ENCODE assay signal across 17 cellular contexts in the genomic region with DNA sequence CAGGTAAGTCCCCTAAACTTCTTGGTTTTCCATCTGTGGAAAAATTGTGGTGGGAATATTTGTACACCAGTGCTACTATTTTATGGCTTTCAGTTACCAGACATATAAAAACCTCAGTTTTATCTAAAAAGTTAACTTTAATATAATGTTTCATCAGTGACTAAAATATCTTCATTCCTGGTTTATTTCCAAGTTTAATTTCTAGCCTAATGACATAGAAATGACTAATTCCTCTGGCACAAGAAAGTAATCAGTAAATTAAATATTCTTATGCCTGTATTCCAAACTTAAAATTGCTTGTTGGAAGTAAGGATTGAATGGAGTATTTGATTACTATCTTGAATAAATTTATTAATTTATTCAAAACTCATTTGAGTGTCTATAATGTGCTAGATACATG.
DNase-seq lines count a peak whose midpoint lies in the region; ATAC-seq, FAIRE-seq and TF ChIP-seq lines count a peak whose summit lies in the region.
"Had no signal": no experiment of that assay in that cellular context is flagged by ENCODE, and none has a peak within 500 bp of the region (broad histone marks: within the 10 kb centered on the region; RNA-seq: fewer than 3 reads in every experiment).

No MANE protein-coding gene starts in this region.

- H3K4me1 ChIP-seq in astrocyte (ENCODE audit: insufficient read depth, low read length) (peaks cover 6% of the 10 kb centered on the region), Caco-2 (no peaks in the 10 kb centered on the region)
- H3K4me1 ChIP-seq: A549 had no signal

- no peaks in the 10 kb centered on the region for H4K20me1 ChIP-seq in astrocyte (ENCODE audit: insufficient read depth, low read length)

- no peak for DNase-seq in HFFc6
- peak; percentile 16 for DNase-seq in astrocyte (ENCODE audit: low read depth)
- no peak for DNase-seq in frontal cortex (ENCODE audit: low spot score in 2 of 2)
- DNase-seq in D721Med (ENCODE audit: insufficient read length, low spot score) = no peak
- no peak for DNase-seq in Caco-2
- DNase-seq: BE2C; CD4-positive, alpha-beta memory T cell; DND-41; GF-D8; H7; KG1 had no signal

- no peak overlapping the region for H3K4me3 ChIP-seq in astrocyte (ENCODE audit: insufficient read depth, low read depth, low read length)
- no peak overlapping the region for H3K4me3 ChIP-seq in Caco-2 (ENCODE audit: low read depth, low read length)
- H3K4me3 ChIP-seq: A549, GM23338 had no signal

- CTCF ChIA-PET in Caco-2 (lab: Charles Lee) = no interaction called here

- intact Hi-C loops in Caco-2 (cut with micrococcal nuclease; ENCODE audit: unreplicated experiment) = no loop called here

- H3K27me3 Mint-ChIP-seq in HFFc6 (ENCODE audit: insufficient read depth) (no peaks in the 10 kb centered on the region), astrocyte (ENCODE audit: low read depth, unreplicated experiment) (no peaks in the 10 kb centered on the region), Caco-2 (ENCODE audit: insufficient read depth, unreplicated experiment) (peaks cover 8% of the 10 kb centered on the region)
- H3K27me3 Mint-ChIP-seq: CD4-positive, alpha-beta memory T cell; IgD-negative memory B cell had no signal

- peak overlapping the region; percentile 48 for H3K27ac Mint-ChIP-seq in HFFc6
- H3K27ac Mint-ChIP-seq in astrocyte (ENCODE audit: unreplicated experiment) = no peak overlapping the region
- no peak overlapping the region for H3K27ac Mint-ChIP-seq in Caco-2 (ENCODE audit: unreplicated experiment)
- H3K27ac Mint-ChIP-seq: CD4-positive, alpha-beta memory T cell; GM23338; IgD-negative memory B cell had no signal

- no peak for TF ChIP-seq CTCF in HFFc6 (IDR thresholded peaks at IDR 0.05)
- no peak for TF ChIP-seq CTCF in astrocyte (IDR thresholded peaks at IDR 0.05; ENCODE audit: insufficient read depth, low read depth, low read length)
- no peak for TF ChIP-seq CTCF in D721Med (IDR thresholded peaks at IDR 0.05; ENCODE audit: insufficient read depth, missing control alignments)
- no peak for TF ChIP-seq CTCF in Caco-2 (IDR thresholded peaks at IDR 0.05; ENCODE audit: insufficient read depth in 1 of 2, low read depth in 1 of 2, low read length in 1 of 2, severe bottlenecking in 1 of 2, unreplicated experiment in 1 of 2)

- no peaks in the 10 kb centered on the region for H3K9me3 Mint-ChIP-seq in HFFc6
- no peaks in the 10 kb centered on the region for H3K9me3 Mint-ChIP-seq in astrocyte (ENCODE audit: unreplicated experiment)
- no peaks in the 10 kb centered on the region for H3K9me3 Mint-ChIP-seq in Caco-2 (ENCODE audit: unreplicated experiment)
- H3K9me3 Mint-ChIP-seq: GM23338 had no signal

- ATAC-seq in GM18858 (IDR thresholded peaks at IDR 0.05; ENCODE audit: unreplicated experiment) (no peak), GM19467 (IDR thresholded peaks at IDR 0.05; ENCODE audit: unreplicated experiment) (no peak)
- ATAC-seq: A549, GM23338 had no signal

- POLR2A ChIA-PET in Caco-2 (lab: Charles Lee) = no interaction called here

- FAIRE-seq in astrocyte (lab: Jason Lieb, UNC) = no peak
- FAIRE-seq in frontal cortex (lab: Jason Lieb, UNC) = peak; percentile 42
- no peak for FAIRE-seq in D721Med (lab: Jason Lieb, UNC)
- FAIRE-seq: A549 had no signal

- H2AFZ ChIP-seq in astrocyte (ENCODE audit: low read depth, low read length) = no peak overlapping the region
- H2AFZ ChIP-seq: GM23338 had no signal

- peaks cover 55% of the 10 kb centered on the region for H3K4me1 Mint-ChIP-seq in HFFc6 (ENCODE audit: low read depth)
- peaks cover 24% of the 10 kb centered on the region for H3K4me1 Mint-ChIP-seq in astrocyte (ENCODE audit: low read depth, unreplicated experiment)
- H3K4me1 Mint-ChIP-seq in Caco-2 (ENCODE audit: low read depth, unreplicated experiment) = no peaks in the 10 kb centered on the region
- H3K4me1 Mint-ChIP-seq: CD4-positive, alpha-beta memory T cell; GM23338; IgD-negative memory B cell had no signal

- H3K9ac ChIP-seq in astrocyte (ENCODE audit: low read length) = no peak overlapping the region

- H3K9me3 ChIP-seq in astrocyte (ENCODE audit: insufficient read depth, low read depth, low read length) = no peaks in the 10 kb centered on the region
- no peaks in the 10 kb centered on the region; the same call in 1 of the 2 replicates for H3K9me3 ChIP-seq in Caco-2
- H3K9me3 ChIP-seq: A549, BE2C had no signal

- H3K27me3 ChIP-seq in astrocyte (ENCODE audit: insufficient read depth, low read length) (no peaks in the 10 kb centered on the region), Caco-2 (replicated peaks; ENCODE audit: control insufficient read depth, insufficient read depth, low read length) (no peaks in the 10 kb centered on the region)
- H3K27me3 ChIP-seq: BE2C had no signal

- H3K4me3 Mint-ChIP-seq in HFFc6 (no peak overlapping the region), astrocyte (ENCODE audit: unreplicated experiment) (no peak overlapping the region), Caco-2 (ENCODE audit: unreplicated experiment) (no peak overlapping the region)
- H3K4me3 Mint-ChIP-seq: CD4-positive, alpha-beta memory T cell; GM23338; IgD-negative memory B cell had no signal

- no peaks in the 10 kb centered on the region for H3K79me2 ChIP-seq in astrocyte (ENCODE audit: insufficient read depth, low read length)

- no peak overlapping the region for H3K4me2 ChIP-seq in astrocyte (ENCODE audit: low read length)
- H3K4me2 ChIP-seq: A549, GM23338 had no signal

- no peak overlapping the region for H3K27ac ChIP-seq in astrocyte (ENCODE audit: low read depth, low read length)
- H3K27ac ChIP-seq: A549, C4-2B had no signal

- no TSS peak for BruUV-seq in Caco-2 (replicated peaks; lab: Mats Ljungman, UMichigan)

- H3K36me3 Mint-ChIP-seq in HFFc6 (ENCODE audit: low read depth) (no peaks in the 10 kb centered on the region), astrocyte (ENCODE audit: low read depth, unreplicated experiment) (no peaks in the 10 kb centered on the region), Caco-2 (ENCODE audit: insufficient read depth, unreplicated experiment) (no peaks in the 10 kb centered on the region)
- H3K36me3 Mint-ChIP-seq: CD4-positive, alpha-beta memory T cell; IgD-negative memory B cell had no signal

- H3K36me3 ChIP-seq in astrocyte (ENCODE audit: insufficient read depth, low read length) (no peaks in the 10 kb centered on the region), Caco-2 (ENCODE audit: control insufficient read depth, insufficient read depth, low read length) (no peaks in the 10 kb centered on the region)
- H3K36me3 ChIP-seq: BE2C had no signal
